26 cellular contexts compared by ENCODE assay signal in the genomic region with DNA sequence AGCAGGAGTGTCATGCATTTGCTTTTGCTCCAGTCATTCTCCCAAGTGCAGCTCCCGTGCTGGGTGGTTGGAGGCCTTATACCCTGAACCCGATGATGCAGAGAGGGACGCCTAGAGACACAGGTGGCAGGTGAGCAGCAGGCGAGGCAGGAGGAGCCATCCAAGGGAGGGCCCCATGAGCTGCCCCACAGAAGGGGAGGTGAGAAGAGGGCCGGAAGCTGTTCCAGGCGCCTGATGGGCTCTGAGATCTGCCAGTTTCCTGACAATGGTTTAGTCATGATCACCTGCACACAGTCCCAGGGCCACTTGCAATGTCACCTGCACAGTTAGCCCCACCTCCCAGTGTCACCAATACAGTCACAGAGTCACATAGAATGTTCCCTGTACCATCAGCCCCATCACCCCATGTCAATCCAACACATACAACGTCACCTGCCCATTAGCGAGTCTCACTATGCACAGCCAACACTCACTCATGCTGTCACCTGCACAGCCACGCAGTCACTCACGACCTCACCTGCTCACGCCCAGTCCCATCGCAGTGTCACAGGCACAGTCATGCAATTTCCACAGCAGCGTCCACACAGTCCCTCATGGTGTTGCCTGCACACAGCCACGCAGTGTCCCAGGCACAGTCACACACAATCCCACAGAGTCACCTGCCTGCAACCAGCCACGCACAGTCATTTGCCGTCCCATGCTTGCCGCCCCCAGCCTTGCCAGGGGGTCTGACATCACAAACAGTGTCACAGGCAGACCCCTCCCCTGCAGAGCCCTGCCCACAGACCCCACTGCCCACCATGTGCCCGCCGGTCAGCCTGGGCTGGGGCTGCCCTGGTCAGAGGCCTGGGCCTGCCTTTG.
DNase-seq lines count a peak whose midpoint lies in the region; ATAC-seq and TF ChIP-seq lines count a peak whose summit lies in the region.
"Had no signal": no experiment of that assay in that cellular context is flagged by ENCODE, and none has a peak within 500 bp of the region (broad histone marks: within the 10 kb centered on the region; RNA-seq: fewer than 3 reads in every experiment).

No MANE protein-coding gene starts in this region.

- H3K27ac ChIP-seq in IMR-90 (ENCODE audit: insufficient read depth, low read length) (no peak overlapping the region), neural progenitor cell (no peak overlapping the region)
- H3K27ac ChIP-seq: BLaER1 treated with 17β-estradiol and CSF1 and Interleukin-3, amounts not matched to agents 10 nM and 100 nM; SJSA1; skin epidermis; suprapubic skin had no signal

- peak overlapping the region; percentile 69 for H2AK9ac ChIP-seq in IMR-90 (replicated peaks; ENCODE audit: low read depth, low read length, poor library complexity)

- H3K18ac ChIP-seq in IMR-90 (ENCODE audit: low read depth, low read length): no peak overlapping the region

- no peaks in the 10 kb centered on the region for H3K4me1 ChIP-seq in IMR-90 (ENCODE audit: control insufficient read depth, insufficient read depth, low read length)
- H3K4me1 ChIP-seq in neural progenitor cell: peaks cover 18% of the 10 kb centered on the region
- H3K4me1 ChIP-seq: suprapubic skin had no signal

- H4K8ac ChIP-seq in IMR-90 (ENCODE audit: low read depth in 2 of 2, low read length in 2 of 2): no peak overlapping the region

- ATAC-seq in IMR-90 (ENCODE audit: low read depth): no peak
- ATAC-seq in HG03571 (IDR thresholded peaks at IDR 0.05; ENCODE audit: unreplicated experiment): no peak
- ATAC-seq: T-cell had no signal

- no peak overlapping the region for H3K4me2 ChIP-seq in IMR-90 (ENCODE audit: low read depth, low read length)
- peak overlapping the region; percentile 68 for H3K4me2 ChIP-seq in neural progenitor cell
- H3K4me2 ChIP-seq: BLaER1 treated with 17β-estradiol and CSF1 and Interleukin-3, amounts not matched to agents 10 nM and 100 nM had no signal

- POLR2A ChIA-PET in IMR-90 (lab: Charles Lee; ENCODE audit: unreplicated experiment): no interaction called here

- H2AFZ ChIP-seq in IMR-90 (replicated peaks; ENCODE audit: low read length, poor library complexity) (no peak overlapping the region), neural progenitor cell (replicated peaks) (no peak overlapping the region)

- H3K79me2 ChIP-seq in neural progenitor cell (ENCODE audit: low read depth): no peaks in the 10 kb centered on the region

- H3F3A ChIP-seq in neural progenitor cell (ENCODE audit: low read depth): peaks cover 19% of the 10 kb centered on the region

- 0 out of 2 replicates have a peak overlapping the region, but pooled peaks have one; percentile 50 for H2AK5ac ChIP-seq in IMR-90 (ENCODE audit: low read depth, low read length)

- H3K79me1 ChIP-seq in IMR-90 (ENCODE audit: low read depth in 1 of 2, low read length in 2 of 2): no peaks in the 10 kb centered on the region

- no peak overlapping the region for H3K4me3 ChIP-seq in IMR-90 (ENCODE audit: insufficient read depth, low read depth, low read length)
- H3K4me3 ChIP-seq in neural progenitor cell: peak overlapping the region; percentile 27
- H3K4me3 ChIP-seq: BLaER1 treated with 17β-estradiol and CSF1 and Interleukin-3, amounts not matched to agents 10 nM and 100 nM; SJSA1; skin epidermis; suprapubic skin had no signal

- BruUV-seq in IMR-90 (replicated peaks; lab: Mats Ljungman, UMichigan): no TSS peak

- H3K14ac ChIP-seq in IMR-90 (replicated peaks; ENCODE audit: low read depth, low read length): no peak overlapping the region

- CTCF ChIA-PET in IMR-90 (lab: Yijun Ruan, JAX): no interaction called here

- no peak for TF ChIP-seq RAD21 in IMR-90 (IDR thresholded peaks at IDR 0.05; ENCODE audit: low read length)

- H3K23ac ChIP-seq in IMR-90 (ENCODE audit: low read depth, low read length): no peak overlapping the region

- WGBS in IMR-90 (ENCODE audit: extremely low coverage in 2 of 2, insufficient read length in 1 of 2), 2 experiments: 82% methylated on average over 9 of the region's 19 CpGs; no CpG with 5 or more reads in 1 of the 2 experiments

- H2BK20ac ChIP-seq in IMR-90 (ENCODE audit: low read depth, low read length): no peak overlapping the region

- peak; percentile 97 for DNase-seq in DMS53 (lab: John Stamatoyannopoulos, UW)
- no peak for DNase-seq in IMR-90
- peak; percentile 72 for DNase-seq in NCI-H774 (lab: John Stamatoyannopoulos, UW)
- DNase-seq in neural progenitor cell (ENCODE audit: low spot score): no peak
- DNase-seq in activated CD8-positive, alpha-beta memory T cell treated with anti-CD3 and anti-CD28 coated beads, Interleukin-2, amount 50 U/mL, for 48 hours: no peak
- DNase-seq in activated gamma-delta T cell (lab: John Stamatoyannopoulos, UW): no peak
- DNase-seq: activated CD4-positive, alpha-beta T cell treated with anti-CD3 and anti-CD28 coated beads for 1 hour; activated naive CD4-positive, alpha-beta T cell treated with Interleukin-2 at 50 U/mL for 16 hours; activated T-cell treated with anti-CD3 and anti-CD28 coated beads, Interleukin-2, amount 50 U/mL, for 48 hours; Calu3; effector CD8-positive, alpha-beta T cell; erythroblast; foreskin melanocyte; HFFc6; KG1; MM.1S; NCI-H2029; NCI-H524 treated with DMSO at 0.1 percent for 48 hours; stimulated activated CD4-positive, alpha-beta T cell treated with anti-CD3 and anti-CD28 coated beads, Interleukin-1b, Interleukin-23, amount 100 ng/mL, for 48 hours; T-cell had no signal

- H2BK5ac ChIP-seq in IMR-90 (ENCODE audit: low read depth, low read length, poor library complexity, severe bottlenecking): no peak overlapping the region

- H2BK15ac ChIP-seq in IMR-90 (ENCODE audit: low read depth, low read length): no peak overlapping the region

- no peak overlapping the region for H2BK120ac ChIP-seq in IMR-90 (ENCODE audit: low read depth, low read length)

- H3K4ac ChIP-seq in IMR-90 (ENCODE audit: low read depth, low read length): no peak overlapping the region

- H4K91ac ChIP-seq in IMR-90 (ENCODE audit: insufficient read depth, low read depth, low read length): no peak overlapping the region

- H4K20me1 ChIP-seq in IMR-90 (ENCODE audit: insufficient read depth, low read length) (no peaks in the 10 kb centered on the region), neural progenitor cell (ENCODE audit: low read depth) (peaks cover 14% of the 10 kb centered on the region)

- peaks cover 9% of the 10 kb centered on the region for H3K4me1 Mint-ChIP-seq in neural progenitor cell

- TF ChIP-seq CTCF in IMR-90 (conservative IDR thresholded peaks at IDR 0.05; ENCODE audit: low read depth, low read length) (no peak), neural progenitor cell (IDR thresholded peaks at IDR 0.05) (no peak)

- dilution Hi-C loops in IMR-90 (cut with HindIII; ENCODE audit: low sequenced_read_pairs, unreplicated experiment): no loop called here

- H3K56ac ChIP-seq in IMR-90 (ENCODE audit: extremely low read depth, insufficient read depth, low read length): no peak overlapping the region

- H3K27ac Mint-ChIP-seq in neural progenitor cell: peak overlapping the region; percentile 58
- H3K27ac Mint-ChIP-seq: HFFc6, memory B cell, T-cell had no signal

- H3K27me3 ChIP-seq in IMR-90 (ENCODE audit: control insufficient read depth, insufficient read depth, low read length) (peaks cover 7% of the 10 kb centered on the region), neural progenitor cell (no peaks in the 10 kb centered on the region)
- H3K27me3 ChIP-seq: BLaER1 treated with 17β-estradiol and CSF1 and Interleukin-3, amounts not matched to agents 10 nM and 100 nM; SJSA1 had no signal

- H3K9me3 ChIP-seq in IMR-90 (ENCODE audit: control insufficient read depth, insufficient read depth, low read length) (peaks cover 11% of the 10 kb centered on the region), neural progenitor cell (ENCODE audit: low read depth) (no peaks in the 10 kb centered on the region)

- H3K36me3 ChIP-seq in IMR-90 (ENCODE audit: control insufficient read depth, insufficient read depth, low read length): no peaks in the 10 kb centered on the region
- H3K36me3 ChIP-seq in neural progenitor cell: no peaks in the 10 kb centered on the region
- H3K36me3 ChIP-seq: BLaER1 treated with 17β-estradiol and CSF1 and Interleukin-3, amounts not matched to agents 10 nM and 100 nM; SJSA1; suprapubic skin had no signal

- H4K5ac ChIP-seq in IMR-90 (ENCODE audit: low read depth, low read length): no peak overlapping the region

- peaks cover 3% of the 10 kb centered on the region for H3K9me3 Mint-ChIP-seq in neural progenitor cell
- H3K9me3 Mint-ChIP-seq: HFFc6, memory B cell had no signal

- no peak overlapping the region for H3K9ac ChIP-seq in IMR-90 (ENCODE audit: low read depth, low read length)
- no peak overlapping the region for H3K9ac ChIP-seq in neural progenitor cell
- H3K9ac ChIP-seq: BLaER1 treated with 17β-estradiol and CSF1 and Interleukin-3, amounts not matched to agents 10 nM and 100 nM had no signal

- peak overlapping the region; percentile 18 for H3K4me3 Mint-ChIP-seq in neural progenitor cell
- H3K4me3 Mint-ChIP-seq: HFFc6, memory B cell, T-cell had no signal

- no peaks in the 10 kb centered on the region for H3K36me3 Mint-ChIP-seq in neural progenitor cell
- H3K36me3 Mint-ChIP-seq: memory B cell, T-cell had no signal

- no peaks in the 10 kb centered on the region for H3K9me1 ChIP-seq in IMR-90 (ENCODE audit: insufficient read depth, low read length)

- H3K27me3 Mint-ChIP-seq in neural progenitor cell (ENCODE audit: insufficient read depth, low read depth): peaks cover 20% of the 10 kb centered on the region
- H3K27me3 Mint-ChIP-seq: memory B cell had no signal

- in situ Hi-C loops in IMR-90 (cut with MboI; ENCODE audit: low sequenced_read_pairs): loop anchor here (5.0 kb wide), 1 partner anchor 197 kb away; no protein-coding TSS in a partner anchor

- intact Hi-C loops in IMR-90 (cut with micrococcal nuclease): loop anchor here (5.0 kb wide), 2 partner anchors 412 to 583 kb away; no protein-coding TSS in a partner anchor

- no peak for TF ChIP-seq POLR2A in IMR-90 (IDR thresholded peaks at IDR 0.05; ENCODE audit: low read depth, low read length)

TF ChIP-seq in IMR-90, 13 proteins besides CTCF, POLR2A, EP300 and RAD21 (continues in another document):
- no peak for TF ChIP-seq SMC3 (IDR thresholded peaks at IDR 0.05; ENCODE audit: low read depth, low read length)
- no peak for TF ChIP-seq BHLHE40 (IDR thresholded peaks at IDR 0.05; ENCODE audit: low read depth, low read length)
- TF ChIP-seq, protein P1, sequence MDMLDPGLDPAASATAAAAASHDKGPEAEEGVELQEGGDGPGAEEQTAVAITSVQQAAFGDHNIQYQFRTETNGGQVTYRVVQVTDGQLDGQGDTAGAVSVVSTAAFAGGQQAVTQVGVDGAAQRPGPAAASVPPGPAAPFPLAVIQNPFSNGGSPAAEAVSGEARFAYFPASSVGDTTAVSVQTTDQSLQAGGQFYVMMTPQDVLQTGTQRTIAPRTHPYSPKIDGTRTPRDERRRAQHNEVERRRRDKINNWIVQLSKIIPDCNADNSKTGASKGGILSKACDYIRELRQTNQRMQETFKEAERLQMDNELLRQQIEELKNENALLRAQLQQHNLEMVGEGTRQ (IDR thresholded peaks at IDR 0.05; ENCODE audit: low read depth, low read length): no peak
- no peak for TF ChIP-seq MAZ (IDR thresholded peaks at IDR 0.05; ENCODE audit: borderline replicate concordance, low read depth, low read length)
- no peak for TF ChIP-seq NFE2L2 (IDR thresholded peaks at IDR 0.05; ENCODE audit: low read depth, low read length)
- TF ChIP-seq RCOR1 (IDR thresholded peaks at IDR 0.05; ENCODE audit: insufficient replicate concordance, low read length): no peak

Comparison
In these comparisons a context has a peak if more than half of its experiments do, and no peak if none do; other contexts are left out.
1. DNase-seq: peak in DMS53 (single experiment) and NCI-H774 (single experiment); none in IMR-90 (single experiment), neural progenitor cell (single experiment), activated CD8-positive, alpha-beta memory T cell treated with anti-CD3 and anti-CD28 coated beads, Interleukin-2, amount 50 U/mL, for 48 hours (single experiment) and activated gamma-delta T cell (single experiment).